ENCODE assay signal across 8 cellular contexts in the genomic region with DNA sequence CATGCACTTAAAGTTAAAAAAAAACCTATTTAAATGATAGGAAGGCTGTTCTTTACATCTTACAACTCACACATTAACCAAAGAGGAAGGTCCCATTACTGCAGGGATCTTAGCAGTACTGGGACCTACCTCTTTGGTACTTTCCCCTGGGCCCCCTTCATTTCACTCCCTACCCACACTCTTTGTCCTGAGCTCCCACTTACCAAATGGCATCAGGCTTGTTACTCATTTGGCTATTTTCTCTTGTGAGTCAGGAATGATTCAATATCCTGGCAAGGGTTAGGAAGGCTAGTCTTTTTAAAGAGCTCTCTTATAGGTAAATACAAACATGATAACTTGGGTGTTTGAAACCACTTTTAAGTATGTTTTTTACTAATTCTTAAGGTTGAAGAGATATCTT.
A peak's percentile ranks its signal among the peaks of the same experiment; 100 is the strongest.
DNase-seq lines count a peak whose midpoint lies in the region; ATAC-seq, FAIRE-seq and TF ChIP-seq lines count a peak whose summit lies in the region.
"Had no signal": no experiment of that assay in that cellular context is flagged by ENCODE, and none has a peak within 500 bp of the region (broad histone marks: within the 10 kb centered on the region; RNA-seq: fewer than 3 reads in every experiment).

No MANE protein-coding gene starts in this region.

- TF ChIP-seq CTCF in kidney (IDR thresholded peaks at IDR 0.05; ENCODE audit: borderline replicate concordance, extremely low read depth, insufficient read depth) = no peak

- intact Hi-C loops in kidney (cut with DNase I) = no loop called here

- no peak overlapping the region for H3K4me3 ChIP-seq in kidney (ENCODE audit: low read length in 2 of 2)
- H3K4me3 ChIP-seq: SK-N-MC had no signal

- H3K27ac ChIP-seq in kidney (ENCODE audit: low read depth in 2 of 2, low read length in 2 of 2) = no peak overlapping the region
- H3K27ac ChIP-seq: SK-N-MC had no signal

- H3K36me3 ChIP-seq in kidney (ENCODE audit: control insufficient read depth in 1 of 2, insufficient read depth in 2 of 2, low read length in 2 of 2) = no peaks in the 10 kb centered on the region

- peak; percentile 49 for ATAC-seq in GM18520 (IDR thresholded peaks at IDR 0.05; ENCODE audit: unreplicated experiment)

- no peak overlapping the region for H3K9ac ChIP-seq in kidney (ENCODE audit: low read length in 2 of 2)

- H3K9me3 ChIP-seq in kidney (ENCODE audit: control insufficient read depth in 1 of 2, low read length in 2 of 2) = no peaks in the 10 kb centered on the region

- peak; percentile 90 for DNase-seq in NCI-H226
- DNase-seq in dedifferentiated amniotic fluid mesenchymal stem cell (ENCODE audit: extremely low spot score) = peak; percentile 88
- peak; percentile 59 for DNase-seq in stimulated activated CD4-positive, alpha-beta T cell treated with anti-CD3 and anti-CD28 coated beads, Interleukin-15, amount 100 ng/mL, for 24 hours
- DNase-seq in SIG-M5 treated with dmso at 0.1 percent for 504 hours (lab: John Stamatoyannopoulos, UW; ENCODE audit: unreplicated experiment) = no peak
- no peak for DNase-seq in kidney
- DNase-seq in inferior parietal cortex (ENCODE audit: extremely low spot score) = no peak

- no peak for FAIRE-seq in kidney (lab: Jason Lieb, UNC)

- H3K4me1 ChIP-seq in kidney (ENCODE audit: control insufficient read depth in 1 of 2, insufficient read depth in 1 of 2, low read depth in 1 of 2, low read length in 2 of 2) = no peaks in the 10 kb centered on the region

Comparison
In these comparisons a context has a peak if more than half of its experiments do, and no peak if none do; other contexts are left out.
1. DNase-seq: peak in NCI-H226 (single experiment), dedifferentiated amniotic fluid mesenchymal stem cell (single experiment) and stimulated activated CD4-positive, alpha-beta T cell treated with anti-CD3 and anti-CD28 coated beads, Interleukin-15, amount 100 ng/mL, for 24 hours (single experiment); none in SIG-M5 treated with dmso at 0.1 percent for 504 hours (single experiment), kidney (single experiment) and inferior parietal cortex (single experiment).